Comparison of ENCODE assay signal across 1 cellular context in the genomic region with DNA sequence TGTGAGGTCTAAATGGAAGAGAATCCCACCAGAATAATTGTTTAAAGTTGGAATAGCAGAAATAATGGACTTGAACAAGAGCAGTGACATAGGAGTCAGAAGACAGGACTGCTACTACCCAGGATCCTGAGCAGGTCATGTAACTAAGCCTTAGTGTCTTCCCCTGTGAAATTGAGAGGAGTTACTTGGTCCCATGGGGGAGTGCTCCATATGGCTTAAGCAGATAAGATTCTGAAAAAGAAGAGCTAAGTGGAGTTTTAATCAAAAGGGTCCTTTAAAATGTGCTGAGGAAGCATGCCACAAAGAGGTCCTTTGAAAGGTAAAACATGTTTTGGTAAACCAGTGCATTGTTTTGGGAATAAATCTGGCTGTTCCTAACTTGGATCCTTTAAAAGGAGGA.
TF ChIP-seq lines count a peak whose summit lies in the region.

No MANE protein-coding gene starts in this region.

TF ChIP-seq in K562, 482 proteins besides CTCF, POLR2A, EP300 and RAD21 (continued from another document and continues in another):
- TF ChIP-seq, protein P1, sequence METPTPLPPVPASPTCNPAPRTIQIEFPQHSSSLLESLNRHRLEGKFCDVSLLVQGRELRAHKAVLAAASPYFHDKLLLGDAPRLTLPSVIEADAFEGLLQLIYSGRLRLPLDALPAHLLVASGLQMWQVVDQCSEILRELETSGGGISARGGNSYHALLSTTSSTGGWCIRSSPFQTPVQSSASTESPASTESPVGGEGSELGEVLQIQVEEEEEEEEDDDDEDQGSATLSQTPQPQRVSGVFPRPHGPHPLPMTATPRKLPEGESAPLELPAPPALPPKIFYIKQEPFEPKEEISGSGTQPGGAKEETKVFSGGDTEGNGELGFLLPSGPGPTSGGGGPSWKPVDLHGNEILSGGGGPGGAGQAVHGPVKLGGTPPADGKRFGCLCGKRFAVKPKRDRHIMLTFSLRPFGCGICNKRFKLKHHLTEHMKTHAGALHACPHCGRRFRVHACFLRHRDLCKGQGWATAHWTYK (CRISPR knock-in tag; IDR thresholded peaks at IDR 0.05): no peak
- TF ChIP-seq NCOA2 (IDR thresholded peaks at IDR 0.05; ENCODE audit: partially characterized antibody in 2 of 2): no peak
- no peak for TF ChIP-seq ZNF146 (CRISPR knock-in tag; IDR thresholded peaks at IDR 0.05; ENCODE audit: unreplicated experiment)
- no peak for TF ChIP-seq ZBTB1 (CRISPR knock-in tag; IDR thresholded peaks at IDR 0.05; ENCODE audit: borderline replicate concordance, low read depth)
- TF ChIP-seq, protein P2, sequence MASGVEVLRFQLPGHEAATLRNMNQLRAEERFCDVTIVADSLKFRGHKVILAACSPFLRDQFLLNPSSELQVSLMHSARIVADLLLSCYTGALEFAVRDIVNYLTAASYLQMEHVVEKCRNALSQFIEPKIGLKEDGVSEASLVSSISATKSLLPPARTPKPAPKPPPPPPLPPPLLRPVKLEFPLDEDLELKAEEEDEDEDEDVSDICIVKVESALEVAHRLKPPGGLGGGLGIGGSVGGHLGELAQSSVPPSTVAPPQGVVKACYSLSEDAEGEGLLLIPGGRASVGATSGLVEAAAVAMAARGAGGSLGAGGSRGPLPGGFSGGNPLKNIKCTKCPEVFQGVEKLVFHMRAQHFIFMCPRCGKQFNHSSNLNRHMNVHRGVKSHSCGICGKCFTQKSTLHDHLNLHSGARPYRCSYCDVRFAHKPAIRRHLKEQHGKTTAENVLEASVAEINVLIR (CRISPR knock-in tag; IDR thresholded peaks at IDR 0.05): no peak
- TF ChIP-seq, protein P3, sequence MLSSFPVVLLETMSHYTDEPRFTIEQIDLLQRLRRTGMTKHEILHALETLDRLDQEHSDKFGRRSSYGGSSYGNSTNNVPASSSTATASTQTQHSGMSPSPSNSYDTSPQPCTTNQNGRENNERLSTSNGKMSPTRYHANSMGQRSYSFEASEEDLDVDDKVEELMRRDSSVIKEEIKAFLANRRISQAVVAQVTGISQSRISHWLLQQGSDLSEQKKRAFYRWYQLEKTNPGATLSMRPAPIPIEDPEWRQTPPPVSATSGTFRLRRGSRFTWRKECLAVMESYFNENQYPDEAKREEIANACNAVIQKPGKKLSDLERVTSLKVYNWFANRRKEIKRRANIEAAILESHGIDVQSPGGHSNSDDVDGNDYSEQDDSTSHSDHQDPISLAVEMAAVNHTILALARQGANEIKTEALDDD (IDR thresholded peaks at IDR 0.05): peak; percentile 86
- no peak for TF ChIP-seq ELF1 (tag; IDR thresholded peaks at IDR 0.05)
- TF ChIP-seq TEAD4 (IDR thresholded peaks at IDR 0.05; ENCODE audit: low read length): peak; percentile 92
- no peak for TF ChIP-seq TEAD4 (CRISPR knock-in tag; IDR thresholded peaks at IDR 0.05; ENCODE audit: borderline replicate concordance)
- peak; percentile 93 for TF ChIP-seq CBFA2T3 (IDR thresholded peaks at IDR 0.05)
- no peak for TF ChIP-seq HDAC8 (tag; IDR thresholded peaks at IDR 0.05)
- TF ChIP-seq ZFP36 (IDR thresholded peaks at IDR 0.05; ENCODE audit: low read depth, low read length, partially characterized antibody): no peak
- TF ChIP-seq PHF20 (IDR thresholded peaks at IDR 0.05; ENCODE audit: partially characterized antibody): no peak
- peak; percentile 86 for TF ChIP-seq PML (IDR thresholded peaks at IDR 0.05; ENCODE audit: low read length)
- TF ChIP-seq ZC3H8 (IDR thresholded peaks at IDR 0.05): no peak
- TF ChIP-seq, protein P4, sequence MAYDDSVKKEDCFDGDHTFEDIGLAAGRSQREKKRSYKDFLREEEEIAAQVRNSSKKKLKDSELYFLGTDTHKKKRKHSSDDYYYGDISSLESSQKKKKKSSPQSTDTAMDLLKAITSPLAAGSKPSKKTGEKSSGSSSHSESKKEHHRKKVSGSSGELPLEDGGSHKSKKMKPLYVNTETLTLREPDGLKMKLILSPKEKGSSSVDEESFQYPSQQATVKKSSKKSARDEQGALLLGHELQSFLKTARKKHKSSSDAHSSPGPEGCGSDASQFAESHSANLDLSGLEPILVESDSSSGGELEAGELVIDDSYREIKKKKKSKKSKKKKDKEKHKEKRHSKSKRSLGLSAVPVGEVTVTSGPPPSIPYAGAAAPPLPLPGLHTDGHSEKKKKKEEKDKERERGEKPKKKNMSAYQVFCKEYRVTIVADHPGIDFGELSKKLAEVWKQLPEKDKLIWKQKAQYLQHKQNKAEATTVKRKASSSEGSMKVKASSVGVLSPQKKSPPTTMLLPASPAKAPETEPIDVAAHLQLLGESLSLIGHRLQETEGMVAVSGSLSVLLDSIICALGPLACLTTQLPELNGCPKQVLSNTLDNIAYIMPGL (CRISPR knock-in tag; IDR thresholded peaks at IDR 0.05): no peak
- no peak for TF ChIP-seq CBX1 (IDR thresholded peaks at IDR 0.05; ENCODE audit: low read depth)
- TF ChIP-seq TBP (optimal IDR thresholded peaks at IDR 0.05; ENCODE audit: low read depth, low read length): peak; percentile 7
- TF ChIP-seq DDX20 (tag; IDR thresholded peaks at IDR 0.05; ENCODE audit: low read depth): no peak
- no peak for TF ChIP-seq GABPB2 (CRISPR knock-in tag; conservative IDR thresholded peaks at IDR 0.05)
- TF ChIP-seq, protein P5, sequence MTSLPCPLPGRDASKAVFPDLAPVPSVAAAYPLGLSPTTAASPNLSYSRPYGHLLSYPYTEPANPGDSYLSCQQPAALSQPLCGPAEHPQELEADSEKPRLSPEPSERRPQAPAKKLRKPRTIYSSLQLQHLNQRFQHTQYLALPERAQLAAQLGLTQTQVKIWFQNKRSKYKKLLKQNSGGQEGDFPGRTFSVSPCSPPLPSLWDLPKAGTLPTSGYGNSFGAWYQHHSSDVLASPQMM (CRISPR knock-in tag; IDR thresholded peaks at IDR 0.05): no peak
- no peak for TF ChIP-seq FOXA3 (CRISPR knock-in tag; conservative IDR thresholded peaks at IDR 0.05 in 1 of 2, IDR thresholded peaks at IDR 0.05 in 1 of 2)
- TF ChIP-seq, protein P6, sequence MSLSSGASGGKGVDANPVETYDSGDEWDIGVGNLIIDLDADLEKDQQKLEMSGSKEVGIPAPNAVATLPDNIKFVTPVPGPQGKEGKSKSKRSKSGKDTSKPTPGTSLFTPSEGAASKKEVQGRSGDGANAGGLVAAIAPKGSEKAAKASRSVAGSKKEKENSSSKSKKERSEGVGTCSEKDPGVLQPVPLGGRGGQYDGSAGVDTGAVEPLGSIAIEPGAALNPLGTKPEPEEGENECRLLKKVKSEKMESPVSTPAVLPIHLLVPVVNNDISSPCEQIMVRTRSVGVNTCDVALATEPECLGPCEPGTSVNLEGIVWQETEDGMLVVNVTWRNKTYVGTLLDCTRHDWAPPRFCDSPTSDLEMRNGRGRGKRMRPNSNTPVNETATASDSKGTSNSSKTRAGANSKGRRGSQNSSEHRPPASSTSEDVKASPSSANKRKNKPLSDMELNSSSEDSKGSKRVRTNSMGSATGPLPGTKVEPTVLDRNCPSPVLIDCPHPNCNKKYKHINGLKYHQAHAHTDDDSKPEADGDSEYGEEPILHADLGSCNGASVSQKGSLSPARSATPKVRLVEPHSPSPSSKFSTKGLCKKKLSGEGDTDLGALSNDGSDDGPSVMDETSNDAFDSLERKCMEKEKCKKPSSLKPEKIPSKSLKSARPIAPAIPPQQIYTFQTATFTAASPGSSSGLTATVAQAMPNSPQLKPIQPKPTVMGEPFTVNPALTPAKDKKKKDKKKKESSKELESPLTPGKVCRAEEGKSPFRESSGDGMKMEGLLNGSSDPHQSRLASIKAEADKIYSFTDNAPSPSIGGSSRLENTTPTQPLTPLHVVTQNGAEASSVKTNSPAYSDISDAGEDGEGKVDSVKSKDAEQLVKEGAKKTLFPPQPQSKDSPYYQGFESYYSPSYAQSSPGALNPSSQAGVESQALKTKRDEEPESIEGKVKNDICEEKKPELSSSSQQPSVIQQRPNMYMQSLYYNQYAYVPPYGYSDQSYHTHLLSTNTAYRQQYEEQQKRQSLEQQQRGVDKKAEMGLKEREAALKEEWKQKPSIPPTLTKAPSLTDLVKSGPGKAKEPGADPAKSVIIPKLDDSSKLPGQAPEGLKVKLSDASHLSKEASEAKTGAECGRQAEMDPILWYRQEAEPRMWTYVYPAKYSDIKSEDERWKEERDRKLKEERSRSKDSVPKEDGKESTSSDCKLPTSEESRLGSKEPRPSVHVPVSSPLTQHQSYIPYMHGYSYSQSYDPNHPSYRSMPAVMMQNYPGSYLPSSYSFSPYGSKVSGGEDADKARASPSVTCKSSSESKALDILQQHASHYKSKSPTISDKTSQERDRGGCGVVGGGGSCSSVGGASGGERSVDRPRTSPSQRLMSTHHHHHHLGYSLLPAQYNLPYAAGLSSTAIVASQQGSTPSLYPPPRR (CRISPR knock-in tag; IDR thresholded peaks at IDR 0.05; ENCODE audit: borderline replicate concordance): no peak
- TF ChIP-seq CREB1 (IDR thresholded peaks at IDR 0.05): no peak
- no peak for TF ChIP-seq CREB1 (CRISPR knock-in tag; IDR thresholded peaks at IDR 0.05)
- TF ChIP-seq SMARCB1 (IDR thresholded peaks at IDR 0.05; ENCODE audit: insufficient read length, low read depth): no peak
- peak; percentile 56 for TF ChIP-seq NFE2 (IDR thresholded peaks at IDR 0.05; ENCODE audit: low read depth)
- TF ChIP-seq, protein P7, sequence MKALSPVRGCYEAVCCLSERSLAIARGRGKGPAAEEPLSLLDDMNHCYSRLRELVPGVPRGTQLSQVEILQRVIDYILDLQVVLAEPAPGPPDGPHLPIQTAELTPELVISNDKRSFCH (CRISPR knock-in tag; IDR thresholded peaks at IDR 0.05): no peak
- TF ChIP-seq, protein P7 (tag; IDR thresholded peaks at IDR 0.05): no peak
- TF ChIP-seq, protein P8, sequence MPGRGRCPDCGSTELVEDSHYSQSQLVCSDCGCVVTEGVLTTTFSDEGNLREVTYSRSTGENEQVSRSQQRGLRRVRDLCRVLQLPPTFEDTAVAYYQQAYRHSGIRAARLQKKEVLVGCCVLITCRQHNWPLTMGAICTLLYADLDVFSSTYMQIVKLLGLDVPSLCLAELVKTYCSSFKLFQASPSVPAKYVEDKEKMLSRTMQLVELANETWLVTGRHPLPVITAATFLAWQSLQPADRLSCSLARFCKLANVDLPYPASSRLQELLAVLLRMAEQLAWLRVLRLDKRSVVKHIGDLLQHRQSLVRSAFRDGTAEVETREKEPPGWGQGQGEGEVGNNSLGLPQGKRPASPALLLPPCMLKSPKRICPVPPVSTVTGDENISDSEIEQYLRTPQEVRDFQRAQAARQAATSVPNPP (IDR thresholded peaks at IDR 0.05; ENCODE audit: borderline replicate concordance, insufficient read depth, insufficient read length): no peak
- no peak for TF ChIP-seq HNRNPLL (IDR thresholded peaks at IDR 0.05; ENCODE audit: low read depth, low read length, poor library complexity, severe bottlenecking)
- peak; percentile 68 for TF ChIP-seq GATA2 (CRISPR knock-in tag; IDR thresholded peaks at IDR 0.05)
- no peak for TF ChIP-seq GTF2F1 (IDR thresholded peaks at IDR 0.05; ENCODE audit: low read depth, low read length)
- TF ChIP-seq ZNF12 (CRISPR knock-in tag; IDR thresholded peaks at IDR 0.05): no peak
- TF ChIP-seq PPARD (CRISPR knock-in tag; IDR thresholded peaks at IDR 0.05): no peak
- peak; percentile 46 for TF ChIP-seq CREM (IDR thresholded peaks at IDR 0.05; ENCODE audit: low read depth)
- TF ChIP-seq TBL1XR1 (IDR thresholded peaks at IDR 0.05; ENCODE audit: low read length in 2 of 2): peak; percentile 67 to 89; a peak in 2 of 4 replicates
- peak; percentile 21; the same call in 1 of the 2 replicates for TF ChIP-seq NCOA1 (IDR thresholded peaks at IDR 0.05; ENCODE audit: low read depth)
- no peak for TF ChIP-seq SNIP1 (IDR thresholded peaks at IDR 0.05; ENCODE audit: low read depth)
- TF ChIP-seq TRIM28 (IDR thresholded peaks at IDR 0.05): no peak
- no peak for TF ChIP-seq ETV5 (CRISPR knock-in tag; IDR thresholded peaks at IDR 0.05; ENCODE audit: low read depth)
- TF ChIP-seq NONO (IDR thresholded peaks at IDR 0.05; ENCODE audit: low read depth in 2 of 2, low read length in 1 of 2): no peak
- peak; percentile 53 for TF ChIP-seq HDAC3 (IDR thresholded peaks at IDR 0.05; ENCODE audit: borderline replicate concordance, partially characterized antibody)
- TF ChIP-seq, protein P9, sequence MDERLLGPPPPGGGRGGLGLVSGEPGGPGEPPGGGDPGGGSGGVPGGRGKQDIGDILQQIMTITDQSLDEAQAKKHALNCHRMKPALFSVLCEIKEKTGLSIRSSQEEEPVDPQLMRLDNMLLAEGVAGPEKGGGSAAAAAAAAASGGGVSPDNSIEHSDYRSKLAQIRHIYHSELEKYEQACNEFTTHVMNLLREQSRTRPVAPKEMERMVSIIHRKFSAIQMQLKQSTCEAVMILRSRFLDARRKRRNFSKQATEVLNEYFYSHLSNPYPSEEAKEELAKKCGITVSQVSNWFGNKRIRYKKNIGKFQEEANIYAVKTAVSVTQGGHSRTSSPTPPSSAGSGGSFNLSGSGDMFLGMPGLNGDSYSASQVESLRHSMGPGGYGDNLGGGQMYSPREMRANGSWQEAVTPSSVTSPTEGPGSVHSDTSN (CRISPR knock-in tag; IDR thresholded peaks at IDR 0.05; ENCODE audit: low read depth): no peak
- TF ChIP-seq, protein P9 (tag; conservative IDR thresholded peaks at IDR 0.05; ENCODE audit: low read depth): no peak
- TF ChIP-seq, protein P10, sequence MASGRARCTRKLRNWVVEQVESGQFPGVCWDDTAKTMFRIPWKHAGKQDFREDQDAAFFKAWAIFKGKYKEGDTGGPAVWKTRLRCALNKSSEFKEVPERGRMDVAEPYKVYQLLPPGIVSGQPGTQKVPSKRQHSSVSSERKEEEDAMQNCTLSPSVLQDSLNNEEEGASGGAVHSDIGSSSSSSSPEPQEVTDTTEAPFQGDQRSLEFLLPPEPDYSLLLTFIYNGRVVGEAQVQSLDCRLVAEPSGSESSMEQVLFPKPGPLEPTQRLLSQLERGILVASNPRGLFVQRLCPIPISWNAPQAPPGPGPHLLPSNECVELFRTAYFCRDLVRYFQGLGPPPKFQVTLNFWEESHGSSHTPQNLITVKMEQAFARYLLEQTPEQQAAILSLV (tag; IDR thresholded peaks at IDR 0.05): no peak
- no peak for TF ChIP-seq BACH1 (tag; IDR thresholded peaks at IDR 0.05)
- no peak for TF ChIP-seq KLF1 (tag; IDR thresholded peaks at IDR 0.05)
- TF ChIP-seq POLR2G (IDR thresholded peaks at IDR 0.05; ENCODE audit: low read depth, low read length): no peak
